ENCODE assay signal across 9 cellular contexts in genomic region chr2:161104054-161104553, GRCh38. TPM values are rescaled to one million over a fixed set of nuclear protein-coding genes. Genes with fewer than 3 reads are reported as not detected.
DNase-seq lines count a peak whose midpoint lies in the region; ATAC-seq, FAIRE-seq and TF ChIP-seq lines count a peak whose summit lies in the region.
"Had no signal": no experiment of that assay in that cellular context is flagged by ENCODE, and none has a peak within 500 bp of the region (broad histone marks: within the 10 kb centered on the region; RNA-seq: fewer than 3 reads in every experiment).

No MANE protein-coding gene starts in this region.

- H3K27ac ChIP-seq in DOHH2 (ENCODE audit: low read depth, low read length) = peak overlapping the region; percentile 100
- no peak overlapping the region for H3K27ac ChIP-seq in kidney (ENCODE audit: low read depth in 2 of 2, low read length in 2 of 2)
- H3K27ac ChIP-seq in suprapubic skin = no peak overlapping the region
- H3K27ac ChIP-seq: brain microvascular endothelial cell had no signal

- H3K4me3 ChIP-seq in DOHH2 (ENCODE audit: low read length) = peak overlapping the region; percentile 69
- H3K4me3 ChIP-seq in kidney (ENCODE audit: low read length in 2 of 2) = no peak overlapping the region
- no peak overlapping the region for H3K4me3 ChIP-seq in suprapubic skin

- peaks cover 21% of the 10 kb centered on the region for H3K36me3 ChIP-seq in DOHH2 (ENCODE audit: control insufficient read depth, low read length)
- no peaks in the 10 kb centered on the region for H3K36me3 ChIP-seq in kidney (ENCODE audit: control insufficient read depth in 1 of 2, insufficient read depth in 2 of 2, low read length in 2 of 2)
- no peaks in the 10 kb centered on the region for H3K36me3 ChIP-seq in suprapubic skin
- H3K36me3 ChIP-seq: brain microvascular endothelial cell had no signal

- no peaks in the 10 kb centered on the region for H4K20me1 ChIP-seq in DOHH2 (ENCODE audit: control insufficient read depth, insufficient read depth, low read depth, low read length)

- FAIRE-seq in kidney (lab: Jason Lieb, UNC) = no peak

- peak overlapping the region; percentile 95 for H3K4me2 ChIP-seq in DOHH2 (ENCODE audit: low read length)

- no peak for TF ChIP-seq EP300 in suprapubic skin (IDR thresholded peaks at IDR 0.05)

- H3K9ac ChIP-seq in kidney (ENCODE audit: low read length in 2 of 2) = no peak overlapping the region

- H3K27me3 ChIP-seq in DOHH2 (ENCODE audit: control insufficient read depth, low read length) = no peaks in the 10 kb centered on the region
- no peaks in the 10 kb centered on the region for H3K27me3 ChIP-seq in suprapubic skin
- H3K27me3 ChIP-seq: brain microvascular endothelial cell had no signal

- TF ChIP-seq CTCF in DOHH2 (IDR thresholded peaks at IDR 0.05; ENCODE audit: low read depth, low read length, poor library complexity, severe bottlenecking) (no peak), kidney (IDR thresholded peaks at IDR 0.05; ENCODE audit: borderline replicate concordance, extremely low read depth, insufficient read depth) (no peak), suprapubic skin (IDR thresholded peaks at IDR 0.05) (no peak)

- WGBS in suprapubic skin = 49% methylated on average over 5 of the region's 5 CpGs

- ATAC-seq in GM19023 (IDR thresholded peaks at IDR 0.05; ENCODE audit: unreplicated experiment) (peak; percentile 87), HG02870 (IDR thresholded peaks at IDR 0.05; ENCODE audit: unreplicated experiment) (peak; percentile 96)

- no peaks in the 10 kb centered on the region for H3K9me2 ChIP-seq in DOHH2 (replicated peaks; ENCODE audit: control insufficient read depth, low read length)

- intact Hi-C loops in kidney (cut with DNase I) = no loop called here

- DNase-seq in NCI-H1694 treated with DMSO at 0.1 percent for 48 hours (lab: John Stamatoyannopoulos, UW) = peak; percentile 53
- no peak for DNase-seq in kidney
- no peak for DNase-seq in activated effector memory CD4-positive, alpha-beta T cell treated with anti-CD3 and anti-CD28 coated beads, Interleukin-2, amount 50 U/mL, for 16 hours
- DNase-seq in suprapubic skin (ENCODE audit: low spot score in 2 of 2) = no peak
- DNase-seq in kidney glomerular epithelial cell (lab: John Stamatoyannopoulos, UW) = no peak
- DNase-seq: brain microvascular endothelial cell had no signal

- H3K4me1 ChIP-seq in DOHH2 (ENCODE audit: control insufficient read depth, low read length) (peaks cover 99% of the 10 kb centered on the region), kidney (ENCODE audit: control insufficient read depth in 1 of 2, insufficient read depth in 1 of 2, low read depth in 1 of 2, low read length in 2 of 2) (no peaks in the 10 kb centered on the region), suprapubic skin (peaks cover 27% of the 10 kb centered on the region)

- H3K9me3 ChIP-seq in DOHH2 (ENCODE audit: control insufficient read depth, insufficient read depth, low read length) (no peaks in the 10 kb centered on the region), kidney (ENCODE audit: control insufficient read depth in 1 of 2, low read length in 2 of 2) (no peaks in the 10 kb centered on the region), suprapubic skin (no peaks in the 10 kb centered on the region)

- peaks cover 93% of the 10 kb centered on the region for H3F3A ChIP-seq in DOHH2 (ENCODE audit: control insufficient read depth, insufficient read depth)

- peaks cover 75% of the 10 kb centered on the region for H3K79me2 ChIP-seq in DOHH2 (ENCODE audit: control insufficient read depth, low read length)

- no peak for TF ChIP-seq POLR2A in suprapubic skin (IDR thresholded peaks at IDR 0.05)

RNA-seq across cellular contexts. Expression of gene TANK, which starts 56.1 kb away (rescaled TPM):
- total RNA-seq in kidney (56.1 TPM), suprapubic skin (100 to 1,000 TPM in 1 of 4 donors, 10 to 100 TPM in 3; 68.5 to 116 (median 81.7) TPM)
- 21.2 TPM for polyA plus RNA-seq in kidney (ENCODE audit: insufficient read depth, low read depth, low replicate concordance)
